Comparison of ENCODE assay signal across 1 cellular context in the genomic region with DNA sequence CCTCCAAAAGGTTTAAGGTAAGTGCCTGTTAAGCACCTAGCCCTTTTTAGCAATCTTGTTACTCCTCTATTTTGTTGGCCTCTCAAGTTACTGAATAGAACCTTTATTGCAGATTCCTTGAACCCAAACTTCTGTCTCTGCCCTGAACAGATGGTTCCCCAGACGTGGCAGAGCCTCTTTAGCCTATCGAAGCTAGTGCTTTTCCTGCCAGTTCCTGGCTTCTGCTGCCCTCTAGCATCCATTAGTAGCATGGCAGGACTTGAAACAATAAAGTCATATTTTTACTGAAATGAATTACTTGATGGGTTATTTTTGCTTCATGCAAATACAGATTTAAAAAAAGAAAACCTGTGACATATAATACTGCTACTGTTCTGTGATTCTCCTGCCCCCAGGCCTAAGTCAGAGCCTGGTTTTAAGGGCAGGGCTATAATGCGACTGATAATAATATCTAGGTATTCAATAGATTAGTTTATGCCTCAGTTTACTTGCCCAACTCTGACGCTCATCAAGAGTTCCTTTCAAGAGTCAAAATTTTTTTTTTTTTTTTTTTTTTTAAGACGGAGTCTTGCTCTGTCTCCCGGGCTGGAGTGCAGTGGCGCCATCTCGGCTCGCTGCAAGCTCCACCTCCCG.
TF ChIP-seq lines count a peak whose summit lies in the region.

No MANE protein-coding gene starts in this region.

TF ChIP-seq in GM23338, 12 proteins besides CTCF, POLR2A, EP300 and RAD21 (continued from another document):
- no peak for TF ChIP-seq ZNF462 (CRISPR knock-in tag; IDR thresholded peaks at IDR 0.05)
- no peak for TF ChIP-seq STAT1 (IDR thresholded peaks at IDR 0.05; ENCODE audit: unreplicated experiment)
- no peak for TF ChIP-seq EZH2 (IDR thresholded peaks at IDR 0.05; ENCODE audit: low read depth, unreplicated experiment)
